ENCODE assay signal across 11 cellular contexts in the genomic region with DNA sequence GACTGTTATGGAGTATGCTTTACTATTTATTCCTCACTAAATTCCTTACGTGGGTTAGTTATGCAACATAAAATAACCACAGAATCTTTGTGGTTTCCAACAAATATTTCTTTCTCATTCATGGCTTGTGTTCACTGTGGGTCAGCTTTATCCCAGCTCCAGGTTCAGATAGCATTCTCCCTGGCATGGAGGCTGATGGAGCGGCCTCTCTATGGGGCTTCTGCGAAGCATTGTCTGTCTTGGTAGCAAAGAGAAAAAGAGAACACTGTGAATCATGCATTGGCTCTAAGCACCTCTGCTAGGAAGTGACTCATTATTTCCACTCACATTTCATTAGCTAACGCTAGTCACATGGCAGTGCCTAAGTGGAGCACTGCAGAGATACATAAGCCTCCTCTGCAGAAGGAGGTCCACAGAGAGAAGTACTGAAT.
DNase-seq lines count a peak whose midpoint lies in the region; TF ChIP-seq lines count a peak whose summit lies in the region.
"Had no signal": no experiment of that assay in that cellular context is flagged by ENCODE, and none has a peak within 500 bp of the region (broad histone marks: within the 10 kb centered on the region; RNA-seq: fewer than 3 reads in every experiment).

No MANE protein-coding gene starts in this region.

- no peaks in the 10 kb centered on the region for H4K20me1 ChIP-seq in OCI-LY7 (ENCODE audit: insufficient read depth, low read length)

- no peaks in the 10 kb centered on the region for H3K36me3 ChIP-seq in OCI-LY7 (ENCODE audit: insufficient read depth, low read length)
- H3K36me3 ChIP-seq: tibial artery had no signal

- peak; percentile 7 for DNase-seq in NOMO-1 treated with DMSO at 0.1 percent for 48 hours (lab: John Stamatoyannopoulos, UW; ENCODE audit: unreplicated experiment)
- no peak for DNase-seq in NOMO-1 treated with dmso at 0.1 percent for 144 hours (lab: John Stamatoyannopoulos, UW; ENCODE audit: unreplicated experiment)
- peak; percentile 83 for DNase-seq in RPMI7951 (ENCODE audit: low read depth)
- peak; percentile 77 for DNase-seq in fibroblast of gingiva (ENCODE audit: low read depth)
- peak; percentile 89 for DNase-seq in stromal cell of bone marrow (ENCODE audit: low read depth)
- no peak for DNase-seq in cerebellar nuclear complex (lab: John Stamatoyannopoulos, UW)
- DNase-seq in CD14-positive monocyte (ENCODE audit: low spot score), result no peak
- DNase-seq in OCI-LY7 (ENCODE audit: low spot score), result no peak
- DNase-seq: activated CD4-positive, CD25-positive, alpha-beta regulatory T cell treated with anti-CD3 and anti-CD28 coated beads, Interleukin-2, amount 50 U/mL, for 72 hours; tibial artery had no signal

- H3K4me1 Mint-ChIP-seq in CD14-positive monocyte, result no peaks in the 10 kb centered on the region
- H3K4me1 Mint-ChIP-seq: central memory CD8-positive, alpha-beta T cell had no signal

- no peak overlapping the region for H3K4me3 ChIP-seq in OCI-LY7 (ENCODE audit: low read depth, low read length, poor library complexity, severe bottlenecking)
- H3K4me3 ChIP-seq: tibial artery had no signal

- POLR2A ChIA-PET in OCI-LY7 (lab: Charles Lee), result no interaction called here

- peaks cover 0 to 4% (median 0%) of the 10 kb centered on the region in 7 donors for H3K9me3 Mint-ChIP-seq in CD14-positive monocyte

- no peaks in the 10 kb centered on the region for H3K27me3 Mint-ChIP-seq in CD14-positive monocyte (ENCODE audit: low read depth in 3 of 3)
- H3K27me3 Mint-ChIP-seq: central memory CD8-positive, alpha-beta T cell had no signal

- intact Hi-C loops in CD14-positive monocyte (cut with micrococcal nuclease), result no loop called here
- intact Hi-C loops in OCI-LY7 (cut with micrococcal nuclease; ENCODE audit: unreplicated experiment), result no loop called here

- no peak overlapping the region for H2AFZ ChIP-seq in OCI-LY7 (ENCODE audit: low read length)

- H3K9me2 ChIP-seq in OCI-LY7 (ENCODE audit: insufficient read depth, low read length), result no peaks in the 10 kb centered on the region

- no peaks in the 10 kb centered on the region for H3K79me2 ChIP-seq in OCI-LY7 (ENCODE audit: insufficient read depth, low read depth, low read length)

- H3K27ac ChIP-seq in OCI-LY7 (ENCODE audit: low read depth, low read length, poor library complexity, severe bottlenecking), result no peak overlapping the region
- H3K27ac ChIP-seq: tibial artery had no signal

- no peaks in the 10 kb centered on the region for H3K9me3 ChIP-seq in OCI-LY7 (ENCODE audit: low read length)

- TF ChIP-seq CTCF in CD14-positive monocyte (IDR thresholded peaks at IDR 0.05) (no peak), OCI-LY7 (conservative IDR thresholded peaks at IDR 0.05; ENCODE audit: low read length) (no peak)

- no TSS peak for BruUV-seq in OCI-LY7 (replicated peaks; lab: Mats Ljungman, UMichigan)

- no peak overlapping the region for H3K4me2 ChIP-seq in OCI-LY7 (ENCODE audit: low read length)

- no peaks in the 10 kb centered on the region for H3K4me1 ChIP-seq in OCI-LY7 (ENCODE audit: insufficient read depth, low read length, poor library complexity, severe bottlenecking)

- H3K27ac Mint-ChIP-seq in CD14-positive monocyte, result no peak overlapping the region

- CTCF ChIA-PET in OCI-LY7 (lab: Charles Lee; ENCODE audit: unreplicated experiment), result no interaction called here

- no peaks in the 10 kb centered on the region for H3K36me3 Mint-ChIP-seq in CD14-positive monocyte

- no peak overlapping the region for H3K4me3 Mint-ChIP-seq in CD14-positive monocyte
- H3K4me3 Mint-ChIP-seq: central memory CD8-positive, alpha-beta T cell had no signal

Comparison
In these comparisons a context has a peak if more than half of its experiments do, and no peak if none do; other contexts are left out.
1. DNase-seq: peak in NOMO-1 treated with DMSO at 0.1 percent for 48 hours (single experiment), RPMI7951 (single experiment), fibroblast of gingiva (single experiment) and stromal cell of bone marrow (single experiment); none in NOMO-1 treated with dmso at 0.1 percent for 144 hours (single experiment), cerebellar nuclear complex (0 of 2), CD14-positive monocyte (single experiment) and OCI-LY7 (single experiment).